Comparison of ENCODE assay signal across 8 cellular contexts in the genomic region with DNA sequence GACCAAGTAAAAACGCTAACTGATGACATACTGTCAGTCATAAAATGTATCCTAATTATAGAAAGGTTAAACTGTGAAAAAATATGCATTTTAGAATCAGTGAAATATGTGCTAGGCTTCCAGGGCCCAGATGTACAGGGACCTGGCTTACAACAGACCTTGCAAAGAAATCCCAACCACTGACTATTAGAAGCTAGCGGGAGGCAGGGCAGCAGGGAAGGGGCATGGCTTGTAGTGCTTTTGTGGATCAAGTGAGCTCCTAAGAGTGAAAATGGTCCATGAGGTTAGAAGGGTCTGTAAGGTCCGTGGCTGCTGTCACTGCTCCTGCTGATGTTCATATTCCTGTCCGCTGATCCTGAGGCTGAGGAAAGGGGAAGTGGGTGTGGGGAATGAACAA. TPM values are rescaled to one million over a fixed set of nuclear protein-coding genes. Genes with fewer than 3 reads are reported as not detected.
DNase-seq lines count a peak whose midpoint lies in the region; ATAC-seq, FAIRE-seq and TF ChIP-seq lines count a peak whose summit lies in the region.
"Not testable (repeated sequence)": the region's sequence is repeated elsewhere in the genome, so short reads cannot be mapped to it uniquely, and the experiment has no call there.

No MANE protein-coding gene starts in this region.

- DNase-seq in DMS79 treated with DMSO at 0.1 percent for 48 hours (lab: John Stamatoyannopoulos, UW), result peak; percentile 27
- peak; percentile 22 for DNase-seq in NCI-H510A treated with DMSO at 0.1 percent for 48 hours (lab: John Stamatoyannopoulos, UW)
- DNase-seq in astrocyte (ENCODE audit: low read depth); esophagus muscularis mucosa (ENCODE audit: extremely low spot score); keratinocyte (ENCODE audit: low read depth, low spot score); suprapubic skin (ENCODE audit: low spot score in 2 of 2): not testable (repeated sequence)

- not testable (repeated sequence) for H3K79me2 ChIP-seq in astrocyte (ENCODE audit: insufficient read depth, low read length); keratinocyte (ENCODE audit: control insufficient read depth, insufficient read depth, low read length)

- not testable (repeated sequence) for H3K4me3 ChIP-seq in astrocyte (ENCODE audit: insufficient read depth, low read depth, low read length); keratinocyte (ENCODE audit: control insufficient read depth in 2 of 3, extremely low read depth in 1 of 3, insufficient read depth in 2 of 3, low read depth in 1 of 3, low read length in 3 of 3)
- H3K4me3 ChIP-seq in esophagus muscularis mucosa, result peak overlapping the region; percentile 24 to 42 (median 32)
- H3K4me3 ChIP-seq in neuron (ENCODE audit: low read length), result peak overlapping the region; percentile 41
- peak overlapping the region; percentile 13 for H3K4me3 ChIP-seq in suprapubic skin

- H3K27ac ChIP-seq in astrocyte (ENCODE audit: low read depth, low read length), result not testable (repeated sequence)
- H3K27ac ChIP-seq in esophagus muscularis mucosa (replicated peaks in 1 of 4) (peak overlapping the region; percentile 71 to 82 (median 74)), keratinocyte (ENCODE audit: control insufficient read depth, insufficient read depth, low read length) (peak overlapping the region; percentile 80), suprapubic skin (peak overlapping the region; percentile 58)

- H3K9me3 ChIP-seq in astrocyte (ENCODE audit: insufficient read depth, low read depth, low read length); esophagus muscularis mucosa; keratinocyte (ENCODE audit: control insufficient read depth, low read depth, low read length); neuron (ENCODE audit: low read length); suprapubic skin: not testable (repeated sequence)

- TF ChIP-seq CTCF in astrocyte (IDR thresholded peaks at IDR 0.05; ENCODE audit: insufficient read depth, low read depth, low read length); esophagus muscularis mucosa (IDR thresholded peaks at IDR 0.05); keratinocyte (optimal IDR thresholded peaks at IDR 0.05 in 1 of 3, IDR thresholded peaks at IDR 0.05 in 1 of 3, conservative IDR thresholded peaks at IDR 0.05 in 1 of 3; ENCODE audit: extremely low read depth in 1 of 3, insufficient read depth in 2 of 3, low read length in 3 of 3); suprapubic skin (IDR thresholded peaks at IDR 0.05): not testable (repeated sequence)

- ATAC-seq in HG02678 (IDR thresholded peaks at IDR 0.05; ENCODE audit: unreplicated experiment), result peak; percentile 9

- not testable (repeated sequence) for H3K36me3 Mint-ChIP-seq in astrocyte (ENCODE audit: low read depth, unreplicated experiment)

- H3K27ac Mint-ChIP-seq in astrocyte (ENCODE audit: unreplicated experiment), result peak overlapping the region; percentile 80

- not testable (repeated sequence) for H3K4me1 ChIP-seq in astrocyte (ENCODE audit: insufficient read depth, low read length); neuron (ENCODE audit: insufficient read depth, low read length)
- H3K4me1 ChIP-seq in esophagus muscularis mucosa (peaks cover 9 to 24% (median 21%) of the 10 kb centered on the region in 4 donors), keratinocyte (ENCODE audit: control insufficient read depth, extremely low read depth, insufficient read depth, low read length) (peaks cover 14% of the 10 kb centered on the region), suprapubic skin (peaks cover 15% of the 10 kb centered on the region)

- H3K4me3 Mint-ChIP-seq in astrocyte (ENCODE audit: unreplicated experiment), result peak overlapping the region; percentile 70

- H3K27me3 ChIP-seq in astrocyte (ENCODE audit: insufficient read depth, low read length); esophagus muscularis mucosa; keratinocyte (ENCODE audit: control insufficient read depth, extremely low read depth, insufficient read depth, low read length); neuron (ENCODE audit: insufficient read depth, low read length); suprapubic skin: not testable (repeated sequence)

- not testable (repeated sequence) for H3K27me3 Mint-ChIP-seq in astrocyte (ENCODE audit: low read depth, unreplicated experiment)

- not testable (repeated sequence) for TF ChIP-seq POLR2A in esophagus muscularis mucosa (IDR thresholded peaks at IDR 0.05; ENCODE audit: low read depth); suprapubic skin (IDR thresholded peaks at IDR 0.05)

- H2AFZ ChIP-seq in astrocyte (ENCODE audit: low read depth, low read length) (peak overlapping the region; percentile 66), neuron (ENCODE audit: low read depth, low read length) (peak overlapping the region; percentile 72)
- H2AFZ ChIP-seq in keratinocyte (ENCODE audit: control insufficient read depth, low read length), result not testable (repeated sequence)

- 59% methylated on average over 2 of the region's 4 CpGs for WGBS in esophagus muscularis mucosa
- WGBS in suprapubic skin, result 48% methylated on average over 2 of the region's 4 CpGs

- peak overlapping the region; percentile 68 for H3K4me2 ChIP-seq in astrocyte (ENCODE audit: low read length)
- H3K4me2 ChIP-seq in keratinocyte (ENCODE audit: control insufficient read depth, extremely low read depth, insufficient read depth, low read depth, low read length), result not testable (repeated sequence)

- H3K9me1 ChIP-seq in keratinocyte (ENCODE audit: control insufficient read depth, extremely low read depth, insufficient read depth, low read length), result not testable (repeated sequence)

- not testable (repeated sequence) for H3K36me3 ChIP-seq in astrocyte (ENCODE audit: insufficient read depth, low read length); esophagus muscularis mucosa; keratinocyte (ENCODE audit: control insufficient read depth in 2 of 2, extremely low read depth in 1 of 2, insufficient read depth in 2 of 2, low read length in 2 of 2); neuron (ENCODE audit: insufficient read depth, low read length); suprapubic skin

- not testable (repeated sequence) for H3K9me3 Mint-ChIP-seq in astrocyte (ENCODE audit: unreplicated experiment)

- dilution Hi-C loops in keratinocyte (cut with MboI; ENCODE audit: extremely low pct_ligation_motif_present, low sequenced_read_pairs), result not testable (repeated sequence)

- peak overlapping the region; percentile 68 for H3K9ac ChIP-seq in astrocyte (ENCODE audit: low read length)
- H3K9ac ChIP-seq in keratinocyte (ENCODE audit: control insufficient read depth, extremely low read depth, insufficient read depth, low read length), result peak overlapping the region; percentile 65

- TF ChIP-seq EP300 in esophagus muscularis mucosa (IDR thresholded peaks at IDR 0.05); suprapubic skin (IDR thresholded peaks at IDR 0.05): not testable (repeated sequence)

- H4K20me1 ChIP-seq in astrocyte (ENCODE audit: insufficient read depth, low read length); keratinocyte (ENCODE audit: control insufficient read depth, extremely low read depth, insufficient read depth, low read length): not testable (repeated sequence)

- FAIRE-seq in astrocyte (lab: Jason Lieb, UNC); keratinocyte (lab: Jason Lieb, UNC): not testable (repeated sequence)

- H3K4me1 Mint-ChIP-seq in astrocyte (ENCODE audit: low read depth, unreplicated experiment), result peaks cover 12% of the 10 kb centered on the region

- intact Hi-C loops in esophagus muscularis mucosa (cut with DNase I), result not testable (repeated sequence)

RNA-seq across cellular contexts. Expression of a gene that starts 40.7 kb away (rescaled TPM):
- total RNA-seq in astrocyte (157 and 199 TPM in 2 replicates), esophagus muscularis mucosa (100 to 1,000 TPM; 119 to 123 (median 122) TPM), suprapubic skin (100 to 1,000 TPM in 1 of 4 donors, 10 to 100 TPM in 3; 79.7 to 131 (median 93.5) TPM)
- polyA plus RNA-seq in keratinocyte, result 72.6 to 173 TPM (median 92.2 TPM) in 3 replicates
- 91.6 TPM for polyA plus RNA-seq in keratinocyte (2011; ENCODE audit: low read depth)
- polyA plus RNA-seq in keratinocyte (2011; cell fraction: cytosol; rRNA removed), result 74.2 and 99.6 TPM in 2 replicates
- 210 and 211 TPM in 2 replicates for polyA plus RNA-seq in keratinocyte (2011; cell fraction: nucleus; rRNA removed)
- 138 and 144 TPM in 2 replicates for polyA plus RNA-seq in keratinocyte (2012; ENCODE audit: low replicate concordance)
- 88.1 to 215 TPM (median 145 TPM) in 3 replicates for polyA minus RNA-seq in keratinocyte
- polyA minus RNA-seq in keratinocyte (2011; cell fraction: cytosol; rRNA and poly(A)+ RNA removed), result 229 TPM
- 179 and 344 TPM in 2 replicates for polyA minus RNA-seq in keratinocyte (2011; cell fraction: nucleus; rRNA and poly(A)+ RNA removed)
